ENCODE assay signal across 14 cellular contexts in the genomic region with DNA sequence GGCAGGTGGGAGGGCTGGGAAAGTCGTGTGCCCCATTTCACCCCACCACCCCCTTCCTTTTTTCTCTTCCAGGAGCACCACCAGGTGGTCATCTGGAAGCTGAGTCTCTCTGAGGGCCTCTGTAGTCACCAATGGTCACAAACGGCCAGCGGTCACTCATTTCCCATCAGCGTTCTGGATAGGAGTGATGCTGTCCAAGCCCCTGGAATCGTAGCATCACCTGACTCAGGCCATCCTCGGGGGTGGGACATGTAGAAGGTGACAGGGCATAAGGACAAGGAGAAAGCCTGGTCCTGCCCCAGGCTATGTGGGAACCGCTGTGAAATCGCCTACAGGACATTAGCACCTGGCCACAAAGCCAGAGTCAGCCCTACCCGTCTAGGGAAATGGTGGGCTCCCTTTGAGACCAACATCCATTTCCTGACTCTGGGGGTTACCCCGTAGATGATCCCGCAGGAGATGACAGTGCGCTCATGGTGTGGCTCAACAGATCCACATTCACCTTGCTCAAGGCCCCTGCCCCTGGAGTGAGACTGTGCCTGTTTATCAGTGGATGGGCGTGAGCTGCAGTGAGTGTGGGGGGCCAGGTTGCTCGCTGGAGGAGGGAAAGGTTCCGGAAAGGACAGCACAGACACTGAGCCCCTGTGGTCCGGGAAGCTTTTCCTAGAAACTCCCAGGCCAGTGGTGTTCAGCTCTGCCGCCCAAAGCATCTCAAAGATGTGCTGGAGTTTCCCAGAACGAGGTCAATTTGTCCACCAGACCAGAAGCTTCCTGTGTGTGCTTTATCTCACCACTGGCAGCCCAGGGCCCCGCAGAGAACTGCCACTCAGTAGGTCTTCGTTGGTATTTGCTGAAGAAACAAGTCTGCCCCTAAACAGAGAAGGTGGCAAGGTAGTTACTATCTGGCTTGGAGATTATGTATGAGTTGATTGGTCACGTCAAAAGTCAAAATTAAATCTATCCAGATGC.
"Had no signal": no experiment of that assay in that cellular context is flagged by ENCODE, and none has a peak within 500 bp of the region (broad histone marks: within the 10 kb centered on the region; RNA-seq: fewer than 3 reads in every experiment).

No MANE protein-coding gene starts in this region.

- ATAC-seq: left cardiac atrium; naive thymus-derived CD4-positive, alpha-beta T cell; T-helper 17 cell; WTC11 had no signal

- H3K36me3 Mint-ChIP-seq: activated naive CD4-positive, alpha-beta T cell treated with anti-CD3 and anti-CD28 coated beads, Interleukin-2, amount 10 ng/mL, durations not matched to agents 7 days and 5 days; WTC11 had no signal

- H3K4me3 ChIP-seq: cardiac muscle cell, lung, testis, uterus had no signal

- H3K4me3 Mint-ChIP-seq: activated naive CD4-positive, alpha-beta T cell treated with anti-CD3 and anti-CD28 coated beads, Interleukin-2, amount 10 ng/mL, durations not matched to agents 7 days and 5 days; activated T-helper 1 cell treated with anti-CD3 and anti-CD28 coated beads, Interleukin-12 subunit alpha, Interleukin-12 subunit beta, Interleukin-2, Interleukin-4 antibody, amounts not matched to agents 30 ng/mL and 10 ng/mL and 1 ng/mL, durations not matched to agents 14 hours and 24 hours and 36 hours; naive thymus-derived CD4-positive, alpha-beta T cell; stimulated activated naive CD8-positive, alpha-beta T cell treated with anti-CD3 and anti-CD28 coated beads, Interleukin-15, Interleukin-2, amounts not matched to agents 100 ng/mL and 50 ng/mL, for 24 hours; T-helper 17 cell; WTC11 had no signal

- H3K27me3 ChIP-seq: testis, uterus had no signal

- H3K4me1 ChIP-seq: testis, uterus had no signal

- H3K27ac Mint-ChIP-seq: activated naive CD4-positive, alpha-beta T cell treated with anti-CD3 and anti-CD28 coated beads, Interleukin-2, amount 10 ng/mL, durations not matched to agents 7 days and 5 days; activated T-helper 1 cell treated with anti-CD3 and anti-CD28 coated beads, Interleukin-12 subunit alpha, Interleukin-12 subunit beta, Interleukin-2, Interleukin-4 antibody, amounts not matched to agents 30 ng/mL and 10 ng/mL and 1 ng/mL, durations not matched to agents 14 hours and 24 hours and 36 hours; naive thymus-derived CD4-positive, alpha-beta T cell; stimulated activated naive CD8-positive, alpha-beta T cell treated with anti-CD3 and anti-CD28 coated beads, Interleukin-15, Interleukin-2, amounts not matched to agents 100 ng/mL and 50 ng/mL, for 24 hours; T-helper 17 cell; WTC11 had no signal

- H3K27ac ChIP-seq: cardiac muscle cell, testis, uterus had no signal

- H3K9me3 ChIP-seq: testis, uterus had no signal

- H3K9me3 Mint-ChIP-seq: activated naive CD4-positive, alpha-beta T cell treated with anti-CD3 and anti-CD28 coated beads, Interleukin-2, amount 10 ng/mL, durations not matched to agents 7 days and 5 days; stimulated activated naive CD8-positive, alpha-beta T cell treated with anti-CD3 and anti-CD28 coated beads, Interleukin-15, Interleukin-2, amounts not matched to agents 100 ng/mL and 50 ng/mL, for 24 hours had no signal

- DNase-seq: activated CD4-positive, alpha-beta T cell treated with anti-CD3 and anti-CD28 coated beads, Interleukin-2, amount 50 U/mL, for 1 hour; activated naive CD4-positive, alpha-beta T cell treated with anti-CD3 and anti-CD28 coated beads, Interleukin-2, amount 10 ng/mL, durations not matched to agents 7 days and 5 days; left cardiac atrium; naive thymus-derived CD4-positive, alpha-beta T cell; occipital lobe; stimulated activated CD4-positive, alpha-beta T cell treated with anti-CD3 and anti-CD28 coated beads, Interleukin-4, amount 100 ng/mL, for 1 hour; T-helper 17 cell; testis; uterus had no signal

- H3K36me3 ChIP-seq: cardiac muscle cell, uterus had no signal
